In genomic region chr18:23276456-23276855, GRCh38 we compare ENCODE assay signal across 29 cellular contexts.
DNase-seq lines count a peak whose midpoint lies in the region; ATAC-seq, FAIRE-seq and TF ChIP-seq lines count a peak whose summit lies in the region.
"Had no signal": no experiment of that assay in that cellular context is flagged by ENCODE, and none has a peak within 500 bp of the region (broad histone marks: within the 10 kb centered on the region; RNA-seq: fewer than 3 reads in every experiment).

No MANE protein-coding gene starts in this region.

- H3K27me3 ChIP-seq in H9 (ENCODE audit: insufficient read depth, low read length), result no peaks in the 10 kb centered on the region
- H3K27me3 ChIP-seq in astrocyte (ENCODE audit: insufficient read depth, low read length), result no peaks in the 10 kb centered on the region
- no peaks in the 10 kb centered on the region for H3K27me3 ChIP-seq in Caco-2 (replicated peaks; ENCODE audit: control insufficient read depth, insufficient read depth, low read length)
- H3K27me3 ChIP-seq: neural progenitor cell, sigmoid colon had no signal

- H3K23ac ChIP-seq in H9 (ENCODE audit: insufficient read length, low read depth, low read length), result no peak overlapping the region

- H3K27me3 Mint-ChIP-seq in H9 (ENCODE audit: low read depth), result peaks cover 1% of the 10 kb centered on the region; the same call in 1 of the 2 replicates
- H3K27me3 Mint-ChIP-seq in astrocyte (ENCODE audit: low read depth, unreplicated experiment), result peaks cover 2% of the 10 kb centered on the region
- no peaks in the 10 kb centered on the region for H3K27me3 Mint-ChIP-seq in Caco-2 (ENCODE audit: insufficient read depth, unreplicated experiment)
- H3K27me3 Mint-ChIP-seq: activated naive CD8-positive, alpha-beta T cell treated with anti-CD3 and anti-CD28 coated beads, Interleukin-2, amount 10 ng/mL, durations not matched to agents 7 days and 5 days; dendritic cell treated with granulocyte-macrophage colony-stimulating factor and Interleukin-4, amounts not matched to agents 40 ng/mL and 50 ng/mL, for 4 days; T-helper 17 cell; type B pancreatic cell had no signal

- no peak overlapping the region for H4K8ac ChIP-seq in H9 (replicated peaks; ENCODE audit: insufficient read length, low read depth, low read length)

- H3K9me3 ChIP-seq in H9 (ENCODE audit: control insufficient read depth, low read depth, low read length), result no peaks in the 10 kb centered on the region
- H3K9me3 ChIP-seq in astrocyte (ENCODE audit: insufficient read depth, low read depth, low read length), result no peaks in the 10 kb centered on the region
- H3K9me3 ChIP-seq in Caco-2, result no peaks in the 10 kb centered on the region
- H3K9me3 ChIP-seq: sigmoid colon had no signal

- FAIRE-seq in astrocyte (lab: Jason Lieb, UNC), result no peak

- H4K20me1 ChIP-seq in H9 (ENCODE audit: control insufficient read depth, insufficient read depth, insufficient read length) (no peaks in the 10 kb centered on the region), astrocyte (ENCODE audit: insufficient read depth, low read length) (no peaks in the 10 kb centered on the region)

- H2BK12ac ChIP-seq in H9 (ENCODE audit: insufficient read length, low read depth, low read length), result no peak overlapping the region

- ATAC-seq in left cardiac atrium (peak; percentile 84 to 95), sciatic nerve (peak; percentile 58)
- ATAC-seq: activated CD4-positive, CD25-positive, alpha-beta regulatory T cell treated with anti-CD3 and anti-CD28 coated beads, Interleukin-2, amount 50 U/mL, for 24 hours; SK-N-SH treated with all-trans-retinoic acid at 6 μM for 48 hours; T-helper 17 cell had no signal

- H3K9ac ChIP-seq in H9 (ENCODE audit: extremely low read depth, insufficient read length, low read length) (no peak overlapping the region), astrocyte (ENCODE audit: low read length) (no peak overlapping the region)
- H3K9ac ChIP-seq: neural progenitor cell had no signal

- no peak for TF ChIP-seq CTCF in H9 (conservative IDR thresholded peaks at IDR 0.05)
- no peak for TF ChIP-seq CTCF in astrocyte (IDR thresholded peaks at IDR 0.05; ENCODE audit: insufficient read depth, low read depth, low read length)
- no peak for TF ChIP-seq CTCF in Caco-2 (IDR thresholded peaks at IDR 0.05; ENCODE audit: insufficient read depth in 1 of 2, low read depth in 1 of 2, low read length in 1 of 2, severe bottlenecking in 1 of 2, unreplicated experiment in 1 of 2)

- H3K27ac Mint-ChIP-seq in H9, result peak overlapping the region in 1 of 3 experiments; percentile 54; a peak in 3 of 7 replicates
- H3K27ac Mint-ChIP-seq in astrocyte (ENCODE audit: unreplicated experiment), result peak overlapping the region; percentile 27
- no peak overlapping the region for H3K27ac Mint-ChIP-seq in Caco-2 (ENCODE audit: unreplicated experiment)
- H3K27ac Mint-ChIP-seq: activated naive CD8-positive, alpha-beta T cell treated with anti-CD3 and anti-CD28 coated beads, Interleukin-2, amount 10 ng/mL, durations not matched to agents 7 days and 5 days; dendritic cell treated with granulocyte-macrophage colony-stimulating factor and Interleukin-4, amounts not matched to agents 40 ng/mL and 50 ng/mL, for 4 days; endodermal cell; neural progenitor cell; T-helper 17 cell; type B pancreatic cell had no signal

- no peak overlapping the region for H2AK5ac ChIP-seq in H9 (ENCODE audit: insufficient read length, low read length)

- no peak overlapping the region for H2BK5ac ChIP-seq in H9 (ENCODE audit: insufficient read length, low read length)

- H2BK20ac ChIP-seq in H9 (ENCODE audit: low read depth, low read length, poor library complexity, severe bottlenecking), result no peak overlapping the region

- H3K4me1 Mint-ChIP-seq in H9, result peaks cover 30 to 37% of the 10 kb centered on the region in 2 experiments
- H3K4me1 Mint-ChIP-seq in astrocyte (ENCODE audit: low read depth, unreplicated experiment), result peaks cover 4% of the 10 kb centered on the region
- no peaks in the 10 kb centered on the region for H3K4me1 Mint-ChIP-seq in Caco-2 (ENCODE audit: low read depth, unreplicated experiment)
- H3K4me1 Mint-ChIP-seq: T-helper 17 cell had no signal

- H2AFZ ChIP-seq in H9 (ENCODE audit: low read length) (no peak overlapping the region), astrocyte (ENCODE audit: low read depth, low read length) (no peak overlapping the region)
- H2AFZ ChIP-seq: neural progenitor cell had no signal

- H3K14ac ChIP-seq in H9 (ENCODE audit: insufficient read depth, low read length), result 0 out of 2 replicates have a peak overlapping the region, but pooled peaks have one; percentile 58

- H4K91ac ChIP-seq in H9 (ENCODE audit: insufficient read length, low read depth, low read length), result no peak overlapping the region

- no peak overlapping the region for H3T11ph ChIP-seq in H9 (ENCODE audit: low read length)

- H3K23me2 ChIP-seq in H9 (ENCODE audit: insufficient read length, low read depth, low read length, poor library complexity, severe bottlenecking), result no peaks in the 10 kb centered on the region

- H3K36me3 ChIP-seq in astrocyte (ENCODE audit: insufficient read depth, low read length) (peaks cover 2% of the 10 kb centered on the region), Caco-2 (ENCODE audit: control insufficient read depth, insufficient read depth, low read length) (no peaks in the 10 kb centered on the region)
- H3K36me3 ChIP-seq: neural progenitor cell, sigmoid colon had no signal

- intact Hi-C loops in left cardiac atrium (cut with DNase I), result loop anchor here in 1 of 2 donors (10.0 kb wide), 1 partner anchor 62 kb away; no protein-coding TSS in a partner anchor
- intact Hi-C loops in sciatic nerve (cut with DNase I), result no loop called here
- intact Hi-C loops in Caco-2 (cut with micrococcal nuclease; ENCODE audit: unreplicated experiment), result no loop called here

- POLR2A ChIA-PET in Caco-2 (lab: Charles Lee), result no interaction called here

- H3K9me3 Mint-ChIP-seq in H9, result peaks cover 11 to 16% of the 10 kb centered on the region in 2 experiments
- H3K9me3 Mint-ChIP-seq in astrocyte (ENCODE audit: unreplicated experiment), result peaks cover 11% of the 10 kb centered on the region
- no peaks in the 10 kb centered on the region for H3K9me3 Mint-ChIP-seq in Caco-2 (ENCODE audit: unreplicated experiment)

- H3K4me1 ChIP-seq in H9 (ENCODE audit: insufficient read depth, low read length) (no peaks in the 10 kb centered on the region), astrocyte (ENCODE audit: insufficient read depth, low read length) (no peaks in the 10 kb centered on the region), Caco-2 (no peaks in the 10 kb centered on the region)
- H3K4me1 ChIP-seq: sigmoid colon had no signal

- H3K36me3 Mint-ChIP-seq in H9 (ENCODE audit: insufficient read depth in 1 of 3, low read depth in 3 of 3) (peaks cover 9 to 27% (median 18%) of the 10 kb centered on the region in 3 experiments), astrocyte (ENCODE audit: low read depth, unreplicated experiment) (peaks cover 15% of the 10 kb centered on the region), Caco-2 (ENCODE audit: insufficient read depth, unreplicated experiment) (no peaks in the 10 kb centered on the region)

- no peak overlapping the region for H2BK15ac ChIP-seq in H9 (ENCODE audit: low read depth, low read length)

- no TSS peak for BruUV-seq in Caco-2 (replicated peaks; lab: Mats Ljungman, UMichigan)

- DNase-seq in H9 (no peak), astrocyte (ENCODE audit: low read depth) (no peak), left cardiac atrium (peak; percentile 26), sciatic nerve (ENCODE audit: low spot score) (no peak), NCI-H2171 treated with DMSO at 0.1 percent for 48 hours (lab: John Stamatoyannopoulos, UW) (no peak), Caco-2 (no peak), HuH-7 (ENCODE audit: low spot score) (no peak)
- DNase-seq: activated CD4-positive, alpha-beta T cell treated with anti-CD3 and anti-CD28 coated beads, Interleukin-2, amount 50 U/mL, for 4 hours; activated gamma-delta T cell treated with Interleukin-2 at 50 U/mL for 16 hours; activated naive CD8-positive, alpha-beta T cell treated with anti-CD3 and anti-CD28 coated beads, Interleukin-2, amount 10 ng/mL, durations not matched to agents 7 days and 5 days; activated T-cell treated with anti-CD3 and anti-CD28 coated beads, Interleukin-2, amount 50 U/mL, for 48 hours; COR-L47; DND-41; endodermal cell; foreskin melanocyte; hippocampal formation; mesendoderm; NCI-H146; NCI-H510A treated with DMSO at 0.1 percent for 48 hours; OCI-M1; posterior cingulate gyrus; sigmoid colon; stimulated activated CD4-positive, alpha-beta T cell treated with anti-CD3 and anti-CD28 coated beads, Interleukin-4, amount 100 ng/mL, for 24 hours; T-helper 17 cell had no signal

- H3K79me2 ChIP-seq in H9 (ENCODE audit: insufficient read depth, low read length) (no peaks in the 10 kb centered on the region), astrocyte (ENCODE audit: insufficient read depth, low read length) (no peaks in the 10 kb centered on the region)

- H3K4me3 ChIP-seq in astrocyte (ENCODE audit: insufficient read depth, low read depth, low read length), result no peak overlapping the region
- no peak overlapping the region for H3K4me3 ChIP-seq in Caco-2 (ENCODE audit: low read depth, low read length)
- H3K4me3 ChIP-seq: neural progenitor cell, sigmoid colon had no signal

- no CpG with 5 or more reads among the region's 5 CpGs for WGBS in H9 (ENCODE audit: extremely low coverage, insufficient read length, low lambda C conversion rate)

- no peak overlapping the region for H4K5ac ChIP-seq in H9 (ENCODE audit: insufficient read length, low read depth, low read length)

- CTCF ChIA-PET in Caco-2 (lab: Charles Lee), result interaction anchor here (0.7 kb wide), 1 partner anchor 14 kb away, joined by 3 read pairs; no protein-coding TSS in a partner anchor

- H3K4me3 Mint-ChIP-seq in H9 (no peak overlapping the region), astrocyte (ENCODE audit: unreplicated experiment) (no peak overlapping the region), Caco-2 (ENCODE audit: unreplicated experiment) (no peak overlapping the region)
- H3K4me3 Mint-ChIP-seq: activated naive CD8-positive, alpha-beta T cell treated with anti-CD3 and anti-CD28 coated beads, Interleukin-2, amount 10 ng/mL, durations not matched to agents 7 days and 5 days; dendritic cell treated with granulocyte-macrophage colony-stimulating factor and Interleukin-4, amounts not matched to agents 40 ng/mL and 50 ng/mL, for 4 days; endodermal cell; neural progenitor cell; T-helper 17 cell; type B pancreatic cell had no signal

- H3K79me1 ChIP-seq in H9 (ENCODE audit: insufficient read depth, low read depth, low read length, poor library complexity, severe bottlenecking), result no peaks in the 10 kb centered on the region

- H3K27ac ChIP-seq in H9 (ENCODE audit: insufficient read length, low read depth, low read length) (no peak overlapping the region), astrocyte (ENCODE audit: low read depth, low read length) (no peak overlapping the region)
- H3K27ac ChIP-seq: neural progenitor cell, sigmoid colon had no signal

- H3K4me2 ChIP-seq in H9 (ENCODE audit: insufficient read depth, insufficient read length, low read length) (no peak overlapping the region), astrocyte (ENCODE audit: low read length) (no peak overlapping the region)
- H3K4me2 ChIP-seq: neural progenitor cell had no signal

- no peak overlapping the region for H3K4ac ChIP-seq in H9 (ENCODE audit: low read depth, low read length)

- no peak overlapping the region for H2BK120ac ChIP-seq in H9 (ENCODE audit: low read depth, low read length, poor library complexity, severe bottlenecking)

- H3K56ac ChIP-seq in H9 (ENCODE audit: insufficient read length, low read depth, low read length), result no peak overlapping the region

- no peak overlapping the region for H3K18ac ChIP-seq in H9 (ENCODE audit: insufficient read length, low read depth, low read length)
